ENCODE assay signal across 8 cellular contexts in genomic region chr2:207163053-207163814, GRCh38. TPM values are rescaled to one million over a fixed set of nuclear protein-coding genes. Genes with fewer than 3 reads are reported as not detected.
DNase-seq lines count a peak whose midpoint lies in the region; ATAC-seq and TF ChIP-seq lines count a peak whose summit lies in the region.

No MANE protein-coding gene starts in this region.

- TF ChIP-seq CTCF in HFF-Myc (IDR thresholded peaks at IDR 0.05; ENCODE audit: low read depth, low read length, missing control alignments) = no peak
- TF ChIP-seq CTCF in osteoblast (IDR thresholded peaks at IDR 0.05; ENCODE audit: extremely low read depth, low read depth, low read length) = no peak

- H3K9me3 ChIP-seq in osteoblast (ENCODE audit: low read depth, low read length) = no peaks in the 10 kb centered on the region

- H3K4me1 Mint-ChIP-seq in activated T-helper 1 cell treated with anti-CD3 and anti-CD28 coated beads, Interleukin-12 subunit alpha, Interleukin-12 subunit beta, Interleukin-2, Interleukin-4 antibody, amounts not matched to agents 30 ng/mL and 10 ng/mL and 1 ng/mL, durations not matched to agents 14 hours and 24 hours and 36 hours (ENCODE audit: low read depth) = peaks cover 62% of the 10 kb centered on the region

- H4K20me1 ChIP-seq in osteoblast (ENCODE audit: insufficient read depth, low read length) = peaks cover 52% of the 10 kb centered on the region

- ATAC-seq in GM19023 (IDR thresholded peaks at IDR 0.05; ENCODE audit: unreplicated experiment) (no peak), GM18858 (IDR thresholded peaks at IDR 0.05; ENCODE audit: unreplicated experiment) (no peak)

- peak overlapping the region; percentile 95 for H3K4me2 ChIP-seq in osteoblast (ENCODE audit: insufficient read depth, low read length)

- intact Hi-C loops in activated T-helper 1 cell treated with anti-CD3 and anti-CD28 coated beads, Interleukin-12 subunit alpha, Interleukin-12 subunit beta, Interleukin-2, Interleukin-4 antibody, amounts not matched to agents 30 ng/mL and 10 ng/mL and 1 ng/mL, durations not matched to agents 14 hours and 24 hours and 36 hours (cut with micrococcal nuclease) = loop anchor here (1.0 to 10.0 kb wide), 3 partner anchors 13 to 1092 kb away; partner anchors contain the start of gene IDH1

- peak overlapping the region; percentile 98 for H3K27ac ChIP-seq in osteoblast (ENCODE audit: low read depth, low read length)

- peaks cover 10% of the 10 kb centered on the region for H3K36me3 Mint-ChIP-seq in activated T-helper 1 cell treated with anti-CD3 and anti-CD28 coated beads, Interleukin-12 subunit alpha, Interleukin-12 subunit beta, Interleukin-2, Interleukin-4 antibody, amounts not matched to agents 30 ng/mL and 10 ng/mL and 1 ng/mL, durations not matched to agents 14 hours and 24 hours and 36 hours (ENCODE audit: low read depth)

- peak overlapping the region; percentile 97 for H3K27ac Mint-ChIP-seq in activated T-helper 1 cell treated with anti-CD3 and anti-CD28 coated beads, Interleukin-12 subunit alpha, Interleukin-12 subunit beta, Interleukin-2, Interleukin-4 antibody, amounts not matched to agents 30 ng/mL and 10 ng/mL and 1 ng/mL, durations not matched to agents 14 hours and 24 hours and 36 hours

- peaks cover 75% of the 10 kb centered on the region for H3K79me2 ChIP-seq in osteoblast (ENCODE audit: insufficient read depth, low read length)

- no peaks in the 10 kb centered on the region for H3K27me3 ChIP-seq in osteoblast (ENCODE audit: insufficient read depth, low read length)

- H3K27me3 Mint-ChIP-seq in activated T-helper 1 cell treated with anti-CD3 and anti-CD28 coated beads, Interleukin-12 subunit alpha, Interleukin-12 subunit beta, Interleukin-2, Interleukin-4 antibody, amounts not matched to agents 30 ng/mL and 10 ng/mL and 1 ng/mL, durations not matched to agents 14 hours and 24 hours and 36 hours (ENCODE audit: insufficient read depth) = no peaks in the 10 kb centered on the region

- H3K4me3 Mint-ChIP-seq in activated T-helper 1 cell treated with anti-CD3 and anti-CD28 coated beads, Interleukin-12 subunit alpha, Interleukin-12 subunit beta, Interleukin-2, Interleukin-4 antibody, amounts not matched to agents 30 ng/mL and 10 ng/mL and 1 ng/mL, durations not matched to agents 14 hours and 24 hours and 36 hours = peak overlapping the region; percentile 98

- peak; percentile 59 for DNase-seq in Ammon's horn (ENCODE audit: low spot score)
- peak; percentile 72 for DNase-seq in HFF-Myc (ENCODE audit: extremely low read depth, low read depth)
- DNase-seq in activated T-helper 1 cell treated with anti-CD3 and anti-CD28 coated beads, Interleukin-12 subunit alpha, Interleukin-12 subunit beta, Interleukin-2, Interleukin-4 antibody, amounts not matched to agents 30 ng/mL and 10 ng/mL and 1 ng/mL, durations not matched to agents 14 hours and 24 hours and 36 hours (ENCODE audit: low spot score) = no peak
- DNase-seq in globus pallidus (ENCODE audit: low spot score) = peak; percentile 73
- DNase-seq in osteoblast (ENCODE audit: insufficient read length, low spot score, missing footprints) = peak; percentile 86
- no peak for DNase-seq in stimulated activated naive CD4-positive, alpha-beta T cell treated with Interleukin-2 at 50 U/mL for 16 hours (lab: John Stamatoyannopoulos, UW)

- H2AFZ ChIP-seq in osteoblast (ENCODE audit: low read length) = no peak overlapping the region

- H3K4me1 ChIP-seq in osteoblast (ENCODE audit: insufficient read depth, low read length) = peaks cover 40% of the 10 kb centered on the region

- H3K36me3 ChIP-seq in osteoblast (ENCODE audit: insufficient read depth, low read length) = peaks cover 8% of the 10 kb centered on the region

- no peaks in the 10 kb centered on the region for H3K9me3 Mint-ChIP-seq in activated T-helper 1 cell treated with anti-CD3 and anti-CD28 coated beads, Interleukin-12 subunit alpha, Interleukin-12 subunit beta, Interleukin-2, Interleukin-4 antibody, amounts not matched to agents 30 ng/mL and 10 ng/mL and 1 ng/mL, durations not matched to agents 14 hours and 24 hours and 36 hours

- H3K4me3 ChIP-seq in HFF-Myc (replicated peaks; ENCODE audit: low read depth, low read length) = peak overlapping the region; percentile 82
- peak overlapping the region; percentile 82 for H3K4me3 ChIP-seq in osteoblast (ENCODE audit: insufficient read depth, low read length)

RNA-seq across cellular contexts. Expression of gene KLF7, which starts 2.5 kb away (rescaled TPM):
- total RNA-seq in activated T-helper 1 cell treated with anti-CD3 and anti-CD28 coated beads, Interleukin-12 subunit alpha, Interleukin-12 subunit beta, Interleukin-2, Interleukin-4 antibody, amounts not matched to agents 30 ng/mL and 10 ng/mL and 1 ng/mL, durations not matched to agents 14 hours and 24 hours and 36 hours = 13.4 and 16.5 TPM in 2 replicates
- total RNA-seq in osteoblast = 31.1 and 38.9 TPM in 2 replicates

Comparison
In these comparisons a context has a peak if more than half of its experiments do, and no peak if none do; other contexts are left out.
1. DNase-seq: peak in Ammon's horn (single experiment), HFF-Myc (single experiment), globus pallidus (single experiment) and osteoblast (single experiment); none in activated T-helper 1 cell treated with anti-CD3 and anti-CD28 coated beads, Interleukin-12 subunit alpha, Interleukin-12 subunit beta, Interleukin-2, Interleukin-4 antibody, amounts not matched to agents 30 ng/mL and 10 ng/mL and 1 ng/mL, durations not matched to agents 14 hours and 24 hours and 36 hours (single experiment) and stimulated activated naive CD4-positive, alpha-beta T cell treated with Interleukin-2 at 50 U/mL for 16 hours (single experiment).